ENCODE assay signal across 8 cellular contexts in genomic region chr6:159790149-159790946, GRCh38. TPM values are rescaled to one million over a fixed set of nuclear protein-coding genes. Genes with fewer than 3 reads are reported as not detected.
DNase-seq lines count a peak whose midpoint lies in the region; ATAC-seq and TF ChIP-seq lines count a peak whose summit lies in the region.

Gene MRPL18 (plus strand): TSS chr6:159790467. CDS start chr6:159790588, 121 bp downstream.

- peaks cover 78% of the 10 kb centered on the region for H3K36me3 ChIP-seq in RWPE2 (ENCODE audit: low read depth)

- TF ChIP-seq CTCF in RWPE2 (IDR thresholded peaks at IDR 0.05; ENCODE audit: poor library complexity, severe bottlenecking) = no peak
- TF ChIP-seq CTCF in fibroblast of mammary gland (conservative IDR thresholded peaks at IDR 0.05; ENCODE audit: control insufficient read depth, insufficient read depth, low read depth, low read length) = no peak

- DNase-seq in EH (ENCODE audit: low read depth) (peak; percentile 99), H4 (ENCODE audit: low spot score) (peak; percentile 95), LoVo (ENCODE audit: low spot score) (peak; percentile 95), RWPE2 (ENCODE audit: low spot score) (peak; percentile 98), fibroblast of mammary gland (ENCODE audit: low read depth) (peak; percentile 98)
- peak; percentile 86 for DNase-seq in activated T-helper 2 cell treated with anti-CD3 and anti-CD28 coated beads, Interferon-gamma antibody, Interleukin-2, Interleukin-4, amounts not matched to agents 10 μg/mL and 5 μg/mL and 100 μg/mL, durations not matched to agents 14 hours and 24 hours and 36 hours (ENCODE audit: low spot score)
- peak; percentile 73 to 95 (median 86) for DNase-seq in naive thymus-derived CD8-positive, alpha-beta T cell
- peak; percentile 92 for DNase-seq in stimulated activated naive CD4-positive, alpha-beta T cell treated with Interleukin-2 at 50 U/mL for 16 hours (lab: John Stamatoyannopoulos, UW)

- H3K27me3 Mint-ChIP-seq in activated T-helper 2 cell treated with anti-CD3 and anti-CD28 coated beads, Interferon-gamma antibody, Interleukin-2, Interleukin-4, amounts not matched to agents 10 μg/mL and 5 μg/mL and 100 μg/mL, durations not matched to agents 14 hours and 24 hours and 36 hours (ENCODE audit: low read depth) = no peaks in the 10 kb centered on the region
- H3K27me3 Mint-ChIP-seq in naive thymus-derived CD8-positive, alpha-beta T cell = no peaks in the 10 kb centered on the region

- peak within 1 kb of the TSS; percentile 69 for H3K27ac ChIP-seq in RWPE2 (ENCODE audit: poor library complexity, severe bottlenecking)

- peak within 1 kb of the TSS; percentile 97 for H3K27ac Mint-ChIP-seq in activated T-helper 2 cell treated with anti-CD3 and anti-CD28 coated beads, Interferon-gamma antibody, Interleukin-2, Interleukin-4, amounts not matched to agents 10 μg/mL and 5 μg/mL and 100 μg/mL, durations not matched to agents 14 hours and 24 hours and 36 hours
- H3K27ac Mint-ChIP-seq in naive thymus-derived CD8-positive, alpha-beta T cell = peak within 1 kb of the TSS; percentile 84 to 99 (median 98)

- H3K36me3 Mint-ChIP-seq in activated T-helper 2 cell treated with anti-CD3 and anti-CD28 coated beads, Interferon-gamma antibody, Interleukin-2, Interleukin-4, amounts not matched to agents 10 μg/mL and 5 μg/mL and 100 μg/mL, durations not matched to agents 14 hours and 24 hours and 36 hours (ENCODE audit: low read depth) = peaks cover 72% of the 10 kb centered on the region
- H3K36me3 Mint-ChIP-seq in naive thymus-derived CD8-positive, alpha-beta T cell = peaks cover 3 to 67% (median 3%) of the 10 kb centered on the region in 3 donors

- H3K4me1 Mint-ChIP-seq in activated T-helper 2 cell treated with anti-CD3 and anti-CD28 coated beads, Interferon-gamma antibody, Interleukin-2, Interleukin-4, amounts not matched to agents 10 μg/mL and 5 μg/mL and 100 μg/mL, durations not matched to agents 14 hours and 24 hours and 36 hours (ENCODE audit: low read depth) = peaks cover 42% of the 10 kb centered on the region
- H3K4me1 Mint-ChIP-seq in naive thymus-derived CD8-positive, alpha-beta T cell = peaks cover 28 to 69% (median 65%) of the 10 kb centered on the region in 4 donors

- POLR2A ChIA-PET in naive thymus-derived CD8-positive, alpha-beta T cell (lab: Charles Lee) = interaction anchor here (0.6 to 5.9 kb wide), 23 partner anchors 8 to 178 kb away, joined by 3 to 86 read pairs (median 4); partner anchors contain the start of genes ACAT2, IGF2R, SOD2 and WTAP

- ATAC-seq in RWPE2 (ENCODE audit: low read depth) = peak; percentile 89
- peak; percentile 84 to 85 for ATAC-seq in naive thymus-derived CD8-positive, alpha-beta T cell

- no peaks in the 10 kb centered on the region for H3K9me3 Mint-ChIP-seq in activated T-helper 2 cell treated with anti-CD3 and anti-CD28 coated beads, Interferon-gamma antibody, Interleukin-2, Interleukin-4, amounts not matched to agents 10 μg/mL and 5 μg/mL and 100 μg/mL, durations not matched to agents 14 hours and 24 hours and 36 hours
- H3K9me3 Mint-ChIP-seq in naive thymus-derived CD8-positive, alpha-beta T cell = no peaks in the 10 kb centered on the region

- H3K4me3 Mint-ChIP-seq in activated T-helper 2 cell treated with anti-CD3 and anti-CD28 coated beads, Interferon-gamma antibody, Interleukin-2, Interleukin-4, amounts not matched to agents 10 μg/mL and 5 μg/mL and 100 μg/mL, durations not matched to agents 14 hours and 24 hours and 36 hours (ENCODE audit: low read depth) = peak within 1 kb of the TSS; percentile 96
- peak within 1 kb of the TSS; percentile 97 to 100 (median 99) for H3K4me3 Mint-ChIP-seq in naive thymus-derived CD8-positive, alpha-beta T cell

- intact Hi-C loops in activated T-helper 2 cell treated with anti-CD3 and anti-CD28 coated beads, Interferon-gamma antibody, Interleukin-2, Interleukin-4, amounts not matched to agents 10 μg/mL and 5 μg/mL and 100 μg/mL, durations not matched to agents 14 hours and 24 hours and 36 hours (cut with micrococcal nuclease) = loop anchor here (2.0 kb wide), 1 partner anchor 140 kb away; no protein-coding TSS in a partner anchor

- H3K4me1 ChIP-seq in RWPE2 (ENCODE audit: insufficient read depth, poor library complexity, severe bottlenecking) = peaks cover 6% of the 10 kb centered on the region

- no peaks in the 10 kb centered on the region for H3K27me3 ChIP-seq in RWPE2 (ENCODE audit: insufficient read depth, poor library complexity, severe bottlenecking)

- H3K4me3 ChIP-seq in RWPE2 (ENCODE audit: severe bottlenecking) = peak within 1 kb of the TSS; percentile 56
- peak within 1 kb of the TSS; percentile 94 for H3K4me3 ChIP-seq in fibroblast of mammary gland (ENCODE audit: control insufficient read depth, low read depth, low read length)

- H3K9me3 ChIP-seq in RWPE2 (ENCODE audit: severe bottlenecking) = no peaks in the 10 kb centered on the region

RNA-seq across cellular contexts. Expression of gene MRPL18, which starts in this region (rescaled TPM):
- 107 and 120 TPM in 2 replicates for total RNA-seq in H4 (2014; rRNA removed; shearing (Covaris generic))
- 96.0 and 101 TPM in 2 replicates for total RNA-seq in activated T-helper 2 cell treated with anti-CD3 and anti-CD28 coated beads, Interferon-gamma antibody, Interleukin-2, Interleukin-4, amounts not matched to agents 10 μg/mL and 5 μg/mL and 100 μg/mL, durations not matched to agents 14 hours and 24 hours and 36 hours
- 10 to 100 TPM; 36.2 to 39.0 TPM for total RNA-seq in naive thymus-derived CD8-positive, alpha-beta T cell
- polyA plus RNA-seq in naive thymus-derived CD8-positive, alpha-beta T cell = 100 to 1,000 TPM in 1 of 3 donors, 10 to 100 TPM in 2; 63.0 to 131 (median 79.9) TPM

Comparison
In these comparisons a context has a peak if more than half of its experiments do, and no peak if none do; other contexts are left out.
1. Peak in every context shown above with its lines: DNase-seq, ATAC-seq, H3K4me3 ChIP-seq and H3K27ac ChIP-seq.